Comparison of ENCODE assay signal across 8 cellular contexts in the genomic region with DNA sequence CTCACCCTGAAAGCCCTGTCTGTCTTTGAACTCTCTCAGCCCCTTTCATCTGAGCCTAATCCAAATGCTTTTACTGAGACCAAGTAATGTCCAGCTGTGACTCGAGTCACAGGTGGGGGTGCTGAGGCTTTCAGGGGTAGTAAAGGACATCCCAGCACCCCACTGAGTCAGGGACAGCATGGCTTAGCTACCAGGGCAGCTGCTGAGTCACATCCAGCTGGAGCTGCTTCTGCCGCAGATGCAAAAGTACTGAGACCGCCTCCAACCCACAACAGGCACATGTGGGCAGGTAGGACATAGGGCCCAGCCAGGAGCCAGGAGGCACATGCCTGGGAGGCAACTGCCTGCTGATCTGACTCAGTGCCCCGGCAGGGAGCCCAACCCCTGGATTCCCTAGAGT. TPM values are rescaled to one million over a fixed set of nuclear protein-coding genes. Genes with fewer than 3 reads are reported as not detected.
DNase-seq lines count a peak whose midpoint lies in the region; ATAC-seq and TF ChIP-seq lines count a peak whose summit lies in the region.

No MANE protein-coding gene starts in this region.

- TF ChIP-seq CTCF in tibial artery (IDR thresholded peaks at IDR 0.05), result no peak

- H3K27me3 ChIP-seq in tibial artery, result peaks cover 0 to 15% of the 10 kb centered on the region in 2 donors
- H3K27me3 ChIP-seq in right cardiac atrium (ENCODE audit: control insufficient read depth, insufficient read depth), result no peaks in the 10 kb centered on the region

- H3K4me1 ChIP-seq in tibial artery (peaks cover 0 to 10% (median 0%) of the 10 kb centered on the region in 4 donors), right cardiac atrium (ENCODE audit: control insufficient read depth, insufficient read depth, low read length) (peaks cover 11% of the 10 kb centered on the region)

- ATAC-seq in activated CD4-positive, CD25-positive, alpha-beta regulatory T cell treated with anti-CD3 and anti-CD28 coated beads, Interleukin-2, amount 50 U/mL, for 24 hours, result no peak
- no peak for ATAC-seq in HG03175 (IDR thresholded peaks at IDR 0.05; ENCODE audit: unreplicated experiment)
- ATAC-seq in right cardiac atrium, result no peak

- intact Hi-C loops in tibial artery (cut with DNase I; ENCODE audit: low total_unique reads), result no loop called here
- intact Hi-C loops in right cardiac atrium (cut with DNase I), result no loop called here

- peak; percentile 69 for DNase-seq in AG08395 (ENCODE audit: low spot score)
- peak; percentile 65 for DNase-seq in H4 (ENCODE audit: low spot score)
- peak; percentile 81 for DNase-seq in SW480 (ENCODE audit: low spot score)
- peak; percentile 12 for DNase-seq in fibroblast of gingiva (ENCODE audit: low read depth)
- no peak for DNase-seq in tibial artery
- no peak for DNase-seq in right cardiac atrium

- H3K36me3 ChIP-seq in tibial artery, result no peaks in the 10 kb centered on the region

- WGBS in right cardiac atrium, result 69% methylated on average over 4 of the region's 4 CpGs

- H3K9me3 ChIP-seq in tibial artery (no peaks in the 10 kb centered on the region), right cardiac atrium (ENCODE audit: control insufficient read depth, low read length) (no peaks in the 10 kb centered on the region)

- H3K27ac ChIP-seq in tibial artery (no peak overlapping the region), right cardiac atrium (ENCODE audit: low read length) (no peak overlapping the region)

- H3K4me3 ChIP-seq in tibial artery, result no peak overlapping the region
- H3K4me3 ChIP-seq in right cardiac atrium (ENCODE audit: low read length), result no peak overlapping the region

RNA-seq across cellular contexts. Expression of a gene that starts 6.7 kb away (rescaled TPM):
- 0.14 TPM in 1 of 2 replicates, not detected in the other for total RNA-seq in H4 (2014; rRNA removed; shearing (Covaris generic))
- total RNA-seq in right cardiac atrium, result under 1 TPM in 2 of 4 donors, not detected in 2; 0.19 to 0.23 TPM
- polyA plus RNA-seq in right cardiac atrium, result 0.07 TPM

RNA-seq across cellular contexts. Expression of a gene that starts 30.8 kb away (rescaled TPM):
- total RNA-seq in H4 (2014; rRNA removed; shearing (Covaris generic)), result 0.21 and 0.62 TPM in 2 replicates
- total RNA-seq in right cardiac atrium, result 1 to 10 TPM; 3.4 to 5.6 (median 3.9) TPM
- polyA plus RNA-seq in right cardiac atrium, result 9.4 TPM

RNA-seq across cellular contexts. Expression of a gene that starts 42.5 kb away (rescaled TPM):
- total RNA-seq in H4 (2014; rRNA removed; shearing (Covaris generic)), result 0.17 TPM in 1 of 2 replicates, not detected in the other
- total RNA-seq in right cardiac atrium, result 1 to 10 TPM; 1.7 to 4.5 (median 2.3) TPM
- 0.52 TPM for polyA plus RNA-seq in right cardiac atrium

RNA-seq across cellular contexts. Expression of a gene that starts 56.1 kb away (rescaled TPM):
- 444 and 497 TPM in 2 replicates for total RNA-seq in H4 (2014; rRNA removed; shearing (Covaris generic))
- total RNA-seq in right cardiac atrium, result 100 to 1,000 TPM; 117 to 253 (median 162) TPM
- 186 TPM for polyA plus RNA-seq in right cardiac atrium

Comparison
In these comparisons a context has a peak if more than half of its experiments do, and no peak if none do; other contexts are left out.
1. DNase-seq: peak in AG08395 (single experiment), H4 (single experiment), SW480 (single experiment) and fibroblast of gingiva (single experiment); none in tibial artery (0 of 2) and right cardiac atrium (0 of 3).